Comparison of ENCODE assay signal across 10 cellular contexts in genomic region chr12:115440438-115440837, GRCh38.
A peak's percentile ranks its signal among the peaks of the same experiment; 100 is the strongest.
DNase-seq lines count a peak whose midpoint lies in the region; TF ChIP-seq lines count a peak whose summit lies in the region.
"Had no signal": no experiment of that assay in that cellular context is flagged by ENCODE, and none has a peak within 500 bp of the region (broad histone marks: within the 10 kb centered on the region; RNA-seq: fewer than 3 reads in every experiment).

No MANE protein-coding gene starts in this region.

- no peaks in the 10 kb centered on the region for H3K4me1 ChIP-seq in tibial nerve

- no peak for TF ChIP-seq CTCF in tibial nerve (IDR thresholded peaks at IDR 0.05)

- in situ Hi-C loops in Caki2 (cut with HindIII; ENCODE audit: low pct_unique_long_range_greater_than_20kb, low sequenced_read_pairs): no loop called here

- no peaks in the 10 kb centered on the region for H3K9me3 ChIP-seq in tibial nerve

- DNase-seq in Caki2 (ENCODE audit: low read depth) (peak; percentile 49), NCI-H69 (lab: John Stamatoyannopoulos, UW) (peak; percentile 15), ecto neural progenitor cell (ENCODE audit: low spot score) (peak; percentile 31), non-pigmented ciliary epithelial cell (ENCODE audit: low read depth) (peak; percentile 9), NCI-H146 (lab: John Stamatoyannopoulos, UW) (no peak), NOMO-1 treated with DMSO at 0.1 percent for 48 hours (lab: John Stamatoyannopoulos, UW; ENCODE audit: unreplicated experiment) (no peak), tibial nerve (ENCODE audit: low spot score in 2 of 2) (no peak), NCI-H748 (lab: John Stamatoyannopoulos, UW; ENCODE audit: unreplicated experiment) (no peak)
- DNase-seq: activated CD4-positive, alpha-beta T cell treated with anti-CD3 and anti-CD28 coated beads, Interleukin-2, amount 50 U/mL, for 1 hour; H7 had no signal

- WGBS in tibial nerve, 2 donors: 41 to 56% methylated on average over 3 of the region's 3 CpGs

- TF ChIP-seq EP300 in tibial nerve (IDR thresholded peaks at IDR 0.05): no peak

- H3K27ac ChIP-seq in tibial nerve: no peak overlapping the region

- H3K4me3 ChIP-seq in tibial nerve: no peak overlapping the region

- no peak for TF ChIP-seq POLR2A in tibial nerve (IDR thresholded peaks at IDR 0.05)

- H3K27me3 ChIP-seq in tibial nerve: no peaks in the 10 kb centered on the region

- H3K36me3 ChIP-seq in tibial nerve: no peaks in the 10 kb centered on the region

Comparison
In these comparisons a context has a peak if more than half of its experiments do, and no peak if none do; other contexts are left out.
1. DNase-seq: peak in Caki2 (single experiment), NCI-H69 (single experiment), ecto neural progenitor cell (single experiment) and non-pigmented ciliary epithelial cell (single experiment); none in NCI-H146 (single experiment), NOMO-1 treated with DMSO at 0.1 percent for 48 hours (single experiment), tibial nerve (0 of 2) and NCI-H748 (single experiment).